8 cellular contexts compared by ENCODE assay signal in the genomic region with DNA sequence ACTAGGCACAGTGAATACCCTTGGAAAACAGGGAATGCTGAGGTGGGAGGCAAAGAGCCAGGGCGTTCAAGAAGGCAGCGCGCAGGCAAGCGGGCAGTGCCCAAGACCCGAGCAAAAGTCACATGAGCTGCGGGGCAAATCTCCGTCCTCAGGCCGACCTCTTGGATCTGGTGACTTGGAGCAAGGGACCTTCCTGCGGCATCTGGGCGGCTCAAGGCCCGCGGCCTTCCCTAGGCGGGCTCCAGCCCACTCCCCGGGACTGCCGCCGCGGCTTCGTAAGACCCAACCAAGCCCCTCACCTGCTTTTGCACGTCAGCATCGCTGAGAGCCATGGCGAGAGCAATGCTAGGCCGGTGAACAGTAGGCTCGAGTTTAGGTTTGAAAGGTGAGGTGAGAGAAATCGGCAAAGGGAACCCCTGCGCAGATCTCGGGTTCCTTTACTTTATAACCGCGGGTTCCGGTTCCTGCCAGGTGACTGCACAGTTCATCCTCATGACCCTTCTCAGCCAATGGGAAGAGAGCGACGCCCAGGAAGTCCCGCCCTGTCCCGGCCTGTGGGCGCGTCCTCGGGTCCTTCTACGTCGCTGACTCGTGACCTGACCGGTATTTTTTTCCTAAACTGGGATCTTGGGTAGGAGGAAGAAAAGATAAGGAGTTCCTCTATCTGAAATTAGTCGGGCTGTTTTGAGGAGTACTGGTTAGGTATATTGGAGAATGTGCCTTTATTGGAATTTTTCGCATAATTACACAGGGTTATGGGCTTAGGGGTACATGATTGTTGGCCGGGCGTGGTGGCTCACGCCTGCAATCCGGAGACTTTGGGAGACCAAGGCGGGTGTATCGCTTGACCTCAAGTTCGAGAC. TPM values are rescaled to one million over a fixed set of nuclear protein-coding genes. Genes with fewer than 3 reads are reported as not detected.
DNase-seq lines count a peak whose midpoint lies in the region; ATAC-seq lines count a peak whose summit lies in the region.

TSS of gene ATP6V1E1 (minus strand) at position 446 of the 863 bp plus-strand sequence. CDS start at position 332, 114 bp downstream.

- no peaks in the 10 kb centered on the region for H3K27me3 Mint-ChIP-seq in effector memory CD8-positive, alpha-beta T cell

- H3K27ac Mint-ChIP-seq in effector memory CD8-positive, alpha-beta T cell = peak within 1 kb of the TSS; percentile 99

- ATAC-seq in GM21360 (IDR thresholded peaks at IDR 0.05; ENCODE audit: unreplicated experiment) = peak; percentile 96
- ATAC-seq in effector memory CD8-positive, alpha-beta T cell (replicated peaks) = peak; percentile 100

- H3K9me3 Mint-ChIP-seq in effector memory CD8-positive, alpha-beta T cell = no peaks in the 10 kb centered on the region

- H3K4me1 Mint-ChIP-seq in effector memory CD8-positive, alpha-beta T cell (ENCODE audit: low read depth in 2 of 2) = peaks cover 14 to 27% of the 10 kb centered on the region in 2 donors

- H3K4me3 Mint-ChIP-seq in effector memory CD8-positive, alpha-beta T cell = peak within 1 kb of the TSS; percentile 90 to 94

- H3K36me3 Mint-ChIP-seq in effector memory CD8-positive, alpha-beta T cell (ENCODE audit: insufficient read depth) = peaks cover 36% of the 10 kb centered on the region

- DNase-seq in COLO668 (lab: John Stamatoyannopoulos, UW; ENCODE audit: unreplicated experiment) (peak; percentile 94), HT1080 (ENCODE audit: low read depth) (peak; percentile 96), NOMO-1 treated with DMSO at 0.1 percent for 48 hours (lab: John Stamatoyannopoulos, UW; ENCODE audit: unreplicated experiment) (peak; percentile 95), medulla oblongata (ENCODE audit: extremely low spot score) (peak; percentile 98)
- DNase-seq in activated CD8-positive, alpha-beta memory T cell treated with anti-CD3 and anti-CD28 coated beads for 4 hours (ENCODE audit: low read depth in 2 of 2) = peak; percentile 89 to 90
- peak; percentile 94 to 97 (median 94) for DNase-seq in effector memory CD8-positive, alpha-beta T cell
- DNase-seq in stimulated activated CD8-positive, alpha-beta memory T cell treated with anti-CD3 and anti-CD28 coated beads, Interleukin-12 subunit alpha, Interleukin-12 subunit beta, amount 100 ng/mL, for 1 hour (ENCODE audit: low read depth) = peak; percentile 93

RNA-seq across cellular contexts. Expression of gene ATP6V1E1, which starts in this region (rescaled TPM):
- total RNA-seq in HT1080 (2014; rRNA removed; shearing (Covaris generic)) = 139 and 142 TPM in 2 replicates
- polyA plus RNA-seq in HT1080 (2015; cell fraction: cytosol; rRNA removed) = 147 and 148 TPM in 2 replicates
- 136 and 153 TPM in 2 replicates for polyA plus RNA-seq in HT1080 (2015; cell fraction: nucleus; rRNA removed)

Comparison
In these comparisons a context has a peak if more than half of its experiments do, and no peak if none do; other contexts are left out.
1. Peak in every context shown above with its lines: DNase-seq and ATAC-seq.